26 cellular contexts compared by ENCODE assay signal in the genomic region with DNA sequence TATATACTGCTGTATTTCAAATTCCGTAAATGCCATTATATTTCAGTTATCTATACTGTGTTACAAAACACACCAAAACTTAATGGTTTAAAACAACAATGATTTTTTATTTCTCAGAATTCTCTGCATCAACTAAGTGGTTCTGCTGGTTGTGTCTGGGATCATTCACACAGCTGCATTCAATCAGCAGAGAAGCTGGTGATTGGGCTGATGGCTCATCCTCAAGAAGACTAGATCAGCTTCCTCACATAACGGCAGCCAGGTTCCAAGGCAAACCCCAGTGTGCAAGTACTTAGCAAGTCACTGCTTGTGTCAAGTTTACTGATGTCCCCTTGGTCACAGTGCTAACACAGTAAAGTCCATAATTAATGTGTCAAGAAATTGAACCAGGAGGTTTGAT.
DNase-seq lines count a peak whose midpoint lies in the region; ATAC-seq, FAIRE-seq and TF ChIP-seq lines count a peak whose summit lies in the region.
"Had no signal": no experiment of that assay in that cellular context is flagged by ENCODE, and none has a peak within 500 bp of the region (broad histone marks: within the 10 kb centered on the region; RNA-seq: fewer than 3 reads in every experiment).

No MANE protein-coding gene starts in this region.

- no peaks in the 10 kb centered on the region for H3K27me3 ChIP-seq in GM23248 (replicated peaks; ENCODE audit: insufficient read depth)
- no peaks in the 10 kb centered on the region for H3K27me3 ChIP-seq in HepG2 (ENCODE audit: control insufficient read depth in 1 of 2, insufficient read depth in 2 of 2, low read length in 2 of 2)
- H3K27me3 ChIP-seq: Peyer's patch had no signal

- TF ChIP-seq EP300 in HepG2 (IDR thresholded peaks at IDR 0.05; ENCODE audit: low read depth in 2 of 2, low read length in 2 of 2) (no peak), HepG2 (CRISPR knock-in tag; IDR thresholded peaks at IDR 0.05; ENCODE audit: borderline replicate concordance) (no peak)

- CTCF ChIA-PET in HepG2 (lab: Yijun Ruan, JAX; ENCODE audit: low intra/inter-chr PET ratio, low total read pairs), result no interaction called here

- no peak for TF ChIP-seq POLR2A in HepG2 (IDR thresholded peaks at IDR 0.05; ENCODE audit: insufficient read depth in 1 of 2, low read depth in 2 of 2, low read length in 2 of 2)

- H3K9me2 ChIP-seq in GM23248 (ENCODE audit: insufficient read depth), result no peaks in the 10 kb centered on the region

- WGBS in GM23248 (ENCODE audit: low coverage in 1 of 2, low lambda C conversion rate in 2 of 2, missing lambda C conversion rate in 2 of 2), 2 experiments, result 29 to 32% methylated on average over 2 of the region's 2 CpGs
- WGBS in HepG2 (ENCODE audit: low lambda C conversion rate), result 24% methylated on average over 2 of the region's 2 CpGs

- H3K9ac ChIP-seq in GM23248 (no peak overlapping the region), HepG2 (ENCODE audit: insufficient read depth, low read depth, low read length) (no peak overlapping the region)

- TF ChIP-seq CTCF in AG09319 (IDR thresholded peaks at IDR 0.05; ENCODE audit: low read depth, low read length) (no peak), HepG2 (CRISPR knock-in tag; IDR thresholded peaks at IDR 0.05) (no peak)

- H2AFZ ChIP-seq in GM23248 (no peak overlapping the region), HepG2 (ENCODE audit: low read length) (no peak overlapping the region)
- H2AFZ ChIP-seq: GM23338 had no signal

- no peak overlapping the region for H3K27ac ChIP-seq in GM23248
- no peak overlapping the region for H3K27ac ChIP-seq in HepG2 (ENCODE audit: extremely low read length, insufficient read depth, low read length)
- H3K27ac ChIP-seq: C4-2B, Peyer's patch, SK-N-MC had no signal

- TF ChIP-seq RAD21 in HepG2 (CRISPR knock-in tag; IDR thresholded peaks at IDR 0.05), result no peak

- peaks cover 12% of the 10 kb centered on the region; the same call in 1 of the 2 replicates for H3F3A ChIP-seq in GM23248 (ENCODE audit: insufficient read depth)

- H3K36me3 ChIP-seq in GM23248 (ENCODE audit: low read depth), result no peaks in the 10 kb centered on the region
- no peaks in the 10 kb centered on the region for H3K36me3 ChIP-seq in HepG2 (replicated peaks in 1 of 2; ENCODE audit: control insufficient read depth in 1 of 2, insufficient read depth in 2 of 2, low read length in 2 of 2)
- H3K36me3 ChIP-seq: Peyer's patch had no signal

- in situ Hi-C loops in GM23248 (cut with MboI) (no loop called here), ACHN (cut with HindIII; ENCODE audit: low pct_ligation_motif_present, low pct_unique_long_range_greater_than_20kb, low sequenced_read_pairs) (no loop called here), HepG2 (cut with HindIII; ENCODE audit: extremely low pct_ligation_motif_present, low pct_unique_long_range_greater_than_20kb) (no loop called here)

- H3K4me3 ChIP-seq in GM23248 (no peak overlapping the region), HepG2 (replicated peaks in 1 of 3; ENCODE audit: insufficient read depth in 1 of 3, low read depth in 2 of 3, low read length in 3 of 3) (no peak overlapping the region)
- H3K4me3 ChIP-seq: GM23338, K562, Peyer's patch, SK-N-MC had no signal

- no peaks in the 10 kb centered on the region for H4K20me1 ChIP-seq in GM23248 (ENCODE audit: insufficient read depth)
- no peaks in the 10 kb centered on the region for H4K20me1 ChIP-seq in HepG2 (ENCODE audit: insufficient read depth, low read length)

- H3K4me1 ChIP-seq in GM23248 (ENCODE audit: insufficient read depth) (peaks cover 18% of the 10 kb centered on the region), HepG2 (ENCODE audit: insufficient read depth, low read length) (no peaks in the 10 kb centered on the region)
- H3K4me1 ChIP-seq: Peyer's patch had no signal

- ATAC-seq in SK-N-SH treated with all-trans-retinoic acid at 6 μM for 48 hours, result peak; percentile 97
- no peak for ATAC-seq in HepG2
- ATAC-seq: GM23338, HCT116, K562, Right ventricle myocardium inferior had no signal

- H3K9me3 ChIP-seq in GM23248 (ENCODE audit: low read depth), result no peaks in the 10 kb centered on the region
- H3K9me3 ChIP-seq in HepG2 (ENCODE audit: low read length), result no peaks in the 10 kb centered on the region
- H3K9me3 ChIP-seq: Peyer's patch had no signal

- H3K79me2 ChIP-seq in GM23248 (ENCODE audit: insufficient read depth) (no peaks in the 10 kb centered on the region), HepG2 (ENCODE audit: insufficient read depth, low read length) (no peaks in the 10 kb centered on the region)

- H3K4me2 ChIP-seq in GM23248 (ENCODE audit: unreplicated experiment) (peak overlapping the region; percentile 31), HepG2 (ENCODE audit: low read depth, low read length) (no peak overlapping the region)
- H3K4me2 ChIP-seq: GM23338 had no signal

- POLR2A ChIA-PET in HepG2 (lab: Yijun Ruan, JAX), result no interaction called here

- peak; percentile 32 for DNase-seq in AG09319 (ENCODE audit: extremely low read depth, low read depth)
- peak; percentile 79 for DNase-seq in GM23248
- DNase-seq in hepatic stellate cell (ENCODE audit: low spot score), result peak; percentile 21
- no peak for DNase-seq in stimulated activated CD4-positive, alpha-beta T cell treated with anti-CD3 and anti-CD28 coated beads, Interleukin-15, amount 100 ng/mL, for 24 hours
- no peak for DNase-seq in ACHN
- DNase-seq in HepG2 (ENCODE audit: low spot score), result no peak
- no peak for DNase-seq in SKM-1 treated with dmso at 0.1 percent for 144 hours (lab: John Stamatoyannopoulos, UW; ENCODE audit: unreplicated experiment)
- DNase-seq: DMS 273 treated with DMSO at 0.1 percent for 48 hours; DND-41; GDM1; MV-4-11; NCI-H1417; NCI-H187; NCI-H2107; NCI-H510A; NCI-H748 treated with DMSO at 0.1 percent for 48 hours; NK-92 treated with Interleukin-12 subunit alpha and Interleukin-12 subunit beta, amount 100 ng/mL, for 24 hours; Peyer's patch had no signal

- FAIRE-seq in HepG2 (lab: Jason Lieb, UNC), result no peak
- FAIRE-seq: GM12891, K562 had no signal

- no TSS peak for BruUV-seq in HepG2 (replicated peaks; lab: Mats Ljungman, UMichigan)

- intact Hi-C loops in HepG2 (cut with micrococcal nuclease; ENCODE audit: unreplicated experiment), result no loop called here

TF ChIP-seq in SK-N-SH treated with all-trans-retinoic acid at 6 μM for 48 hours, 23 proteins besides CTCF, POLR2A, EP300 and RAD21:
- TF ChIP-seq TCF4 (CRISPR knock-in tag; IDR thresholded peaks at IDR 0.05; ENCODE audit: borderline replicate concordance), result 0 out of 2 replicates have a peak, but pooled peaks have one; percentile 13
- no peak for TF ChIP-seq OSR1 (CRISPR knock-in tag; IDR thresholded peaks at IDR 0.05)
TF ChIP-seq in SK-N-SH treated with all-trans-retinoic acid at 6 μM for 48 hours: peak in this region for 1.

TF ChIP-seq in HepG2, 621 proteins besides CTCF, POLR2A, EP300 and RAD21:
- no peak for TF ChIP-seq ZNF230 (CRISPR knock-in tag; IDR thresholded peaks at IDR 0.05)
- TF ChIP-seq TBP (CRISPR knock-in tag; IDR thresholded peaks at IDR 0.05), result no peak
- TF ChIP-seq ZNF264 (CRISPR knock-in tag; IDR thresholded peaks at IDR 0.05), result no peak
- no peak for TF ChIP-seq ZNF558 (CRISPR knock-in tag; IDR thresholded peaks at IDR 0.05; ENCODE audit: borderline replicate concordance)
TF ChIP-seq in HepG2: peak in this region for 0.

Comparison
In these comparisons a context has a peak if more than half of its experiments do, and no peak if none do; other contexts are left out.
1. DNase-seq: peak in AG09319 (single experiment), GM23248 (single experiment) and hepatic stellate cell (single experiment); none in stimulated activated CD4-positive, alpha-beta T cell treated with anti-CD3 and anti-CD28 coated beads, Interleukin-15, amount 100 ng/mL, for 24 hours (single experiment), ACHN (single experiment), HepG2 (single experiment) and SKM-1 treated with dmso at 0.1 percent for 144 hours (single experiment).